ENCODE assay signal across 2 cellular contexts in genomic region chrX:71285929-71286328, GRCh38.
TF ChIP-seq lines count a peak whose summit lies in the region.

No MANE protein-coding gene starts in this region.

TF ChIP-seq in IMR-90, 13 proteins besides CTCF, POLR2A, EP300 and RAD21:
- TF ChIP-seq MAFK (IDR thresholded peaks at IDR 0.05; ENCODE audit: low read depth, low read length) (no peak), CEBPB (IDR thresholded peaks at IDR 0.05; ENCODE audit: low read depth, low read length) (no peak), MXI1 (IDR thresholded peaks at IDR 0.05; ENCODE audit: borderline replicate concordance, low read depth, low read length) (no peak), FOS (IDR thresholded peaks at IDR 0.05; ENCODE audit: low read depth, low read length) (no peak), RFX5 (IDR thresholded peaks at IDR 0.05; ENCODE audit: low read depth, low read length) (no peak), USF2 (IDR thresholded peaks at IDR 0.05; ENCODE audit: low read depth, low read length) (no peak), NFE2L2 (IDR thresholded peaks at IDR 0.05; ENCODE audit: low read depth, low read length) (no peak), MAZ (IDR thresholded peaks at IDR 0.05; ENCODE audit: borderline replicate concordance, low read depth, low read length) (no peak), SMC3 (IDR thresholded peaks at IDR 0.05; ENCODE audit: low read depth, low read length) (no peak), CHD1 (IDR thresholded peaks at IDR 0.05; ENCODE audit: low read depth, low read length) (no peak), RCOR1 (IDR thresholded peaks at IDR 0.05; ENCODE audit: insufficient replicate concordance, low read length) (no peak), BHLHE40 (IDR thresholded peaks at IDR 0.05; ENCODE audit: low read depth, low read length) (no peak)
- TF ChIP-seq, protein P1, sequence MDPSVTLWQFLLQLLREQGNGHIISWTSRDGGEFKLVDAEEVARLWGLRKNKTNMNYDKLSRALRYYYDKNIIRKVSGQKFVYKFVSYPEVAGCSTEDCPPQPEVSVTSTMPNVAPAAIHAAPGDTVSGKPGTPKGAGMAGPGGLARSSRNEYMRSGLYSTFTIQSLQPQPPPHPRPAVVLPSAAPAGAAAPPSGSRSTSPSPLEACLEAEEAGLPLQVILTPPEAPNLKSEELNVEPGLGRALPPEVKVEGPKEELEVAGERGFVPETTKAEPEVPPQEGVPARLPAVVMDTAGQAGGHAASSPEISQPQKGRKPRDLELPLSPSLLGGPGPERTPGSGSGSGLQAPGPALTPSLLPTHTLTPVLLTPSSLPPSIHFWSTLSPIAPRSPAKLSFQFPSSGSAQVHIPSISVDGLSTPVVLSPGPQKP (IDR thresholded peaks at IDR 0.05; ENCODE audit: borderline replicate concordance, low read depth, low read length), result no peak

TF ChIP-seq in GM12878, 131 proteins besides CTCF, POLR2A, EP300 and RAD21:
- TF ChIP-seq SREBF1 (IDR thresholded peaks at IDR 0.05; ENCODE audit: low read length), result no peak
- TF ChIP-seq TCF12 (IDR thresholded peaks at IDR 0.05; ENCODE audit: low read depth, low read length), result no peak
